Comparison of ENCODE assay signal across 19 cellular contexts in genomic region chr14:39768579-39768978, GRCh38.
DNase-seq lines count a peak whose midpoint lies in the region; ATAC-seq, FAIRE-seq and TF ChIP-seq lines count a peak whose summit lies in the region.
"Had no signal": no experiment of that assay in that cellular context is flagged by ENCODE, and none has a peak within 500 bp of the region (broad histone marks: within the 10 kb centered on the region; RNA-seq: fewer than 3 reads in every experiment).

No MANE protein-coding gene starts in this region.

- no peak overlapping the region for H3K9ac ChIP-seq in GM12878 (ENCODE audit: control insufficient read depth, insufficient read depth, low read length)

- no peak for TF ChIP-seq RAD21 in GM12878 (IDR thresholded peaks at IDR 0.05; ENCODE audit: insufficient read depth, low read depth, low read length)

- H2AFZ ChIP-seq in GM12878 (ENCODE audit: control insufficient read depth, low read depth, low read length) = no peak overlapping the region

- no peaks in the 10 kb centered on the region for H3K36me3 ChIP-seq in GM12878 (ENCODE audit: control insufficient read depth in 2 of 2, insufficient read depth in 2 of 2, low read length in 1 of 2)
- H3K36me3 ChIP-seq: lower lobe of right lung, upper lobe of left lung had no signal

- CTCF ChIA-PET in GM12878 (lab: Yijun Ruan, JAX) = no interaction called here

- intact Hi-C loops in GM12878 (cut with micrococcal nuclease; ENCODE audit: unreplicated experiment) = loop anchor here (10.0 kb wide), 1 partner anchor 184 kb away; no protein-coding TSS in a partner anchor

- TF ChIP-seq POLR2A in GM18505 (IDR thresholded peaks at IDR 0.05; ENCODE audit: borderline replicate concordance, extremely low read depth, insufficient read depth, insufficient read length) (no peak), GM12878 (IDR thresholded peaks at IDR 0.05; ENCODE audit: low read depth, low read length) (no peak)

- H3K4me1 Mint-ChIP-seq in HFFc6 (ENCODE audit: low read depth) = no peaks in the 10 kb centered on the region
- H3K4me1 Mint-ChIP-seq: B cell had no signal

- no peaks in the 10 kb centered on the region; the same call in none of the 2 replicates for H3K4me1 ChIP-seq in GM12878 (ENCODE audit: control insufficient read depth, insufficient read depth, low read length)
- H3K4me1 ChIP-seq: lower lobe of right lung, upper lobe of left lung had no signal

- 0% methylated on average over 1 of the region's 1 CpG for WGBS in GM12878 (ENCODE audit: insufficient coverage, insufficient replicate concordance, low lambda C conversion rate, missing lambda C conversion rate)

- no peaks in the 10 kb centered on the region for H3K36me3 Mint-ChIP-seq in HFFc6 (ENCODE audit: low read depth)
- H3K36me3 Mint-ChIP-seq: brain; naive thymus-derived CD8-positive, alpha-beta T cell had no signal

- H3K27ac Mint-ChIP-seq in HFFc6 = no peak overlapping the region
- H3K27ac Mint-ChIP-seq: B cell, brain had no signal

- RAD21 ChIA-PET in GM12878 (lab: Charles Lee; ENCODE audit: unreplicated experiment) = no interaction called here

- no TSS peak for BruUV-seq in GM12878 (replicated peaks; lab: Mats Ljungman, UMichigan)

- TF ChIP-seq EP300 in GM12878 (IDR thresholded peaks at IDR 0.05; ENCODE audit: borderline replicate concordance in 1 of 2, control insufficient read depth in 1 of 2, low read depth in 2 of 2, low read length in 2 of 2) = peak; percentile 46 to 67; a peak in 2 of 4 replicates

- no peak for TF ChIP-seq CTCF in GM12878 (IDR thresholded peaks at IDR 0.05 in 2 of 3, conservative IDR thresholded peaks at IDR 0.05 in 1 of 3; ENCODE audit: control insufficient read depth in 2 of 3, extremely low read depth in 1 of 3, insufficient read depth in 1 of 3, low read depth in 3 of 3, low read length in 3 of 3)
- TF ChIP-seq CTCF in HFFc6 (IDR thresholded peaks at IDR 0.05) = no peak

- peaks cover 37% of the 10 kb centered on the region for H3K9me3 Mint-ChIP-seq in HFFc6
- H3K9me3 Mint-ChIP-seq: brain had no signal

- no peak for FAIRE-seq in GM12878 (lab: Jason Lieb, UNC)

- ATAC-seq in GM18505 (IDR thresholded peaks at IDR 0.05; ENCODE audit: unreplicated experiment) = peak; percentile 61
- peak; percentile 54 for ATAC-seq in GM19351 (IDR thresholded peaks at IDR 0.05; ENCODE audit: unreplicated experiment)
- ATAC-seq in HG03196 (IDR thresholded peaks at IDR 0.05; ENCODE audit: unreplicated experiment) = peak; percentile 83
- ATAC-seq in GM12878 = peak; percentile 96
- ATAC-seq in HG02884 (IDR thresholded peaks at IDR 0.05; ENCODE audit: unreplicated experiment) = no peak
- ATAC-seq: lower lobe of right lung; naive thymus-derived CD8-positive, alpha-beta T cell had no signal

- SMC1A ChIA-PET in GM12878 (lab: Charles Lee; ENCODE audit: uncharacterized antibody, unreplicated experiment) = interaction anchor here (0.7 kb wide), 1 partner anchor 83 kb away, joined by 4 read pairs; no protein-coding TSS in a partner anchor

- H3K27me3 Mint-ChIP-seq in HFFc6 (ENCODE audit: insufficient read depth) = no peaks in the 10 kb centered on the region; the same call in 1 of the 2 replicates
- H3K27me3 Mint-ChIP-seq: B cell had no signal

- in situ Hi-C loops in GM12878 (cut with MboI) = no loop called here

- no peak overlapping the region for H3K4me3 Mint-ChIP-seq in HFFc6
- H3K4me3 Mint-ChIP-seq: B cell; naive thymus-derived CD8-positive, alpha-beta T cell had no signal

- no peaks in the 10 kb centered on the region for H3K9me3 ChIP-seq in GM12878 (replicated peaks; ENCODE audit: control insufficient read depth, insufficient read depth, low read length)
- H3K9me3 ChIP-seq: lower lobe of right lung, upper lobe of left lung had no signal

- no peaks in the 10 kb centered on the region for H3K27me3 ChIP-seq in GM12878 (replicated peaks in 1 of 2; ENCODE audit: control insufficient read depth in 2 of 2, insufficient read depth in 2 of 2, low read length in 1 of 2)
- H3K27me3 ChIP-seq: upper lobe of left lung had no signal

- H3K27ac ChIP-seq in GM12878 (ENCODE audit: control insufficient read depth, insufficient read depth) = no peak overlapping the region
- H3K27ac ChIP-seq: lower lobe of right lung, SK-N-MC, upper lobe of left lung, VCaP had no signal

- no peaks in the 10 kb centered on the region for H3K79me2 ChIP-seq in GM12878 (ENCODE audit: control insufficient read depth, insufficient read depth, low read length)

- H3K4me2 ChIP-seq in GM12878 (ENCODE audit: control insufficient read depth, insufficient read depth) = no peak overlapping the region

- H3K4me3 ChIP-seq in GM12878 = no peak overlapping the region
- H3K4me3 ChIP-seq: lower lobe of right lung, SK-N-MC, upper lobe of left lung had no signal

- no peaks in the 10 kb centered on the region for H4K20me1 ChIP-seq in GM12878 (ENCODE audit: control insufficient read depth, insufficient read depth)

- DNase-seq in GM12878 (ENCODE audit: low read depth, low spot score) = peak; percentile 17
- no peak for DNase-seq in HFFc6
- DNase-seq in hypothalamus (lab: John Stamatoyannopoulos, UW) = no peak
- DNase-seq: activated gamma-delta T cell; DMS53; KG1; lower lobe of right lung; naive thymus-derived CD8-positive, alpha-beta T cell; NCI-H2081; stimulated activated CD4-positive, alpha-beta T cell treated with anti-CD3 and anti-CD28 coated beads, Interleukin-1b, Interleukin-23, amount 100 ng/mL, for 48 hours; upper lobe of left lung had no signal

- POLR2A ChIA-PET in GM12878 (lab: Charles Lee) = no interaction called here

TF ChIP-seq in GM12878, 131 proteins besides CTCF, POLR2A, EP300 and RAD21 (continues in another document):
- TF ChIP-seq SMC3 (IDR thresholded peaks at IDR 0.05; ENCODE audit: borderline replicate concordance, low read length) (no peak), CUX1 (IDR thresholded peaks at IDR 0.05; ENCODE audit: insufficient replicate concordance, low read depth, low read length) (no peak), CBFB (IDR thresholded peaks at IDR 0.05; ENCODE audit: low read depth) (no peak), TCF12 (IDR thresholded peaks at IDR 0.05; ENCODE audit: low read depth, low read length) (no peak), ZNF24 (IDR thresholded peaks at IDR 0.05) (0 out of 2 replicates have a peak, but pooled peaks have one; percentile 9), ASH2L (IDR thresholded peaks at IDR 0.05; ENCODE audit: borderline replicate concordance, low read depth) (no peak)
- TF ChIP-seq, protein P1, sequence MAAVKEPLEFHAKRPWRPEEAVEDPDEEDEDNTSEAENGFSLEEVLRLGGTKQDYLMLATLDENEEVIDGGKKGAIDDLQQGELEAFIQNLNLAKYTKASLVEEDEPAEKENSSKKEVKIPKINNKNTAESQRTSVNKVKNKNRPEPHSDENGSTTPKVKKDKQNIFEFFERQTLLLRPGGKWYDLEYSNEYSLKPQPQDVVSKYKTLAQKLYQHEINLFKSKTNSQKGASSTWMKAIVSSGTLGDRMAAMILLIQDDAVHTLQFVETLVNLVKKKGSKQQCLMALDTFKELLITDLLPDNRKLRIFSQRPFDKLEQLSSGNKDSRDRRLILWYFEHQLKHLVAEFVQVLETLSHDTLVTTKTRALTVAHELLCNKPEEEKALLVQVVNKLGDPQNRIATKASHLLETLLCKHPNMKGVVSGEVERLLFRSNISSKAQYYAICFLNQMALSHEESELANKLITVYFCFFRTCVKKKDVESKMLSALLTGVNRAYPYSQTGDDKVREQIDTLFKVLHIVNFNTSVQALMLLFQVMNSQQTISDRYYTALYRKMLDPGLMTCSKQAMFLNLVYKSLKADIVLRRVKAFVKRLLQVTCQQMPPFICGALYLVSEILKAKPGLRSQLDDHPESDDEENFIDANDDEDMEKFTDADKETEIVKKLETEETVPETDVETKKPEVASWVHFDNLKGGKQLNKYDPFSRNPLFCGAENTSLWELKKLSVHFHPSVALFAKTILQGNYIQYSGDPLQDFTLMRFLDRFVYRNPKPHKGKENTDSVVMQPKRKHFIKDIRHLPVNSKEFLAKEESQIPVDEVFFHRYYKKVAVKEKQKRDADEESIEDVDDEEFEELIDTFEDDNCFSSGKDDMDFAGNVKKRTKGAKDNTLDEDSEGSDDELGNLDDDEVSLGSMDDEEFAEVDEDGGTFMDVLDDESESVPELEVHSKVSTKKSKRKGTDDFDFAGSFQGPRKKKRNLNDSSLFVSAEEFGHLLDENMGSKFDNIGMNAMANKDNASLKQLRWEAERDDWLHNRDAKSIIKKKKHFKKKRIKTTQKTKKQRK (IDR thresholded peaks at IDR 0.05; ENCODE audit: low read depth, low read length) = no peak
